In genomic region chr10:45675388-45675787, GRCh38 we compare ENCODE assay signal across 1 cellular context.
TF ChIP-seq lines count a peak whose summit lies in the region.

No MANE protein-coding gene starts in this region.

TF ChIP-seq in HepG2, 621 proteins besides CTCF, POLR2A, EP300 and RAD21 (continued from another document):
- peak; percentile 51 for TF ChIP-seq ZBTB40 (IDR thresholded peaks at IDR 0.05)
- peak; percentile 87 for TF ChIP-seq ZBTB40 (CRISPR knock-in tag; IDR thresholded peaks at IDR 0.05)
